ENCODE assay signal across 8 cellular contexts in genomic region chr20:31606928-31607639, GRCh38. TPM values are rescaled to one million over a fixed set of nuclear protein-coding genes. Genes with fewer than 3 reads are reported as not detected.
DNase-seq lines count a peak whose midpoint lies in the region; ATAC-seq and TF ChIP-seq lines count a peak whose summit lies in the region.

No MANE protein-coding gene starts in this region.

- POLR2A ChIA-PET in A673 (lab: Charles Lee; ENCODE audit: low non-redundant PET) (no interaction called here), HEK293T (lab: Yijun Ruan, JAX) (interaction anchor here (0.8 to 12.0 kb wide), 5 partner anchors 14 to 117 kb away, joined by 4 to 260 read pairs (median 5); no protein-coding TSS in a partner anchor), RWPE1 (lab: Yijun Ruan, JAX; ENCODE audit: low non-redundant PET) (interaction anchor here (0.6 to 5.9 kb wide), 8 partner anchors 11 to 140 kb away, joined by 3 to 46 read pairs (median 17); no protein-coding TSS in a partner anchor)

- H3K9me3 Mint-ChIP-seq in osteocyte (ENCODE audit: unreplicated experiment) = no peaks in the 10 kb centered on the region

- intact Hi-C loops in A673 (cut with micrococcal nuclease; ENCODE audit: unreplicated experiment) = loop anchor here (5.0 kb wide), 1 partner anchor 145 kb away; no protein-coding TSS in a partner anchor

- TF ChIP-seq CTCF in A673 (conservative IDR thresholded peaks at IDR 0.05; ENCODE audit: low read depth, low read length) (no peak), RWPE1 (conservative IDR thresholded peaks at IDR 0.05; ENCODE audit: low read depth) (no peak), osteocyte (IDR thresholded peaks at IDR 0.05) (no peak)

- H3K27ac Mint-ChIP-seq in osteocyte (ENCODE audit: unreplicated experiment) = no peak overlapping the region

- H3K27ac ChIP-seq in A673 (ENCODE audit: low read depth, low read length, poor library complexity, severe bottlenecking) (peak overlapping the region; percentile 96), RWPE1 (peak overlapping the region; percentile 86)

- peaks cover 50% of the 10 kb centered on the region for H3K4me1 Mint-ChIP-seq in osteocyte (ENCODE audit: unreplicated experiment)

- DNase-seq in A673 (ENCODE audit: low spot score) = peak; percentile 55
- no peak for DNase-seq in HEK293T (ENCODE audit: extremely low spot score)
- DNase-seq in RWPE1 (ENCODE audit: low spot score) = peak; percentile 78
- no peak for DNase-seq in osteocyte (ENCODE audit: extremely low spot score, unreplicated experiment)
- DNase-seq in NK-92 treated with Interleukin-12 subunit alpha and Interleukin-12 subunit beta, amount 100 ng/mL, for 24 hours (lab: John Stamatoyannopoulos, UW) = no peak

- H3K9me3 ChIP-seq in A673 (ENCODE audit: low read depth, low read length, poor library complexity, severe bottlenecking) = no peaks in the 10 kb centered on the region

- CTCF ChIA-PET in A673 (lab: Charles Lee) (interaction anchor here (0.5 to 1.7 kb wide), 5 partner anchors 27 to 47 kb away, joined by 3 to 6 read pairs (median 4); no protein-coding TSS in a partner anchor), HEK293T (lab: Yijun Ruan, JAX) (interaction anchor here (1.0 to 2.3 kb wide), 3 partner anchors 27 to 44 kb away, joined by 3 to 9 read pairs (median 3); no protein-coding TSS in a partner anchor), RWPE1 (lab: Yijun Ruan, JAX) (interaction anchor here (0.8 to 7.8 kb wide), 4 partner anchors 34 to 116 kb away, joined by 3 to 656 read pairs (median 5); no protein-coding TSS in a partner anchor)

- H3K36me3 ChIP-seq in A673 (ENCODE audit: insufficient read depth, low read length, poor library complexity, severe bottlenecking) = no peaks in the 10 kb centered on the region

- H3K4me3 Mint-ChIP-seq in osteocyte (ENCODE audit: unreplicated experiment) = peak overlapping the region; percentile 40

- peak overlapping the region; percentile 73 for H3K4me3 ChIP-seq in A673 (ENCODE audit: low read depth, low read length, poor library complexity, severe bottlenecking)

- no TSS peak for BruUV-seq in A673 (replicated peaks; lab: Mats Ljungman, UMichigan)

- ATAC-seq in esophagus mucosa (peak; percentile 14), GM19023 (IDR thresholded peaks at IDR 0.05; ENCODE audit: unreplicated experiment) (no peak), GM21576 (IDR thresholded peaks at IDR 0.05; ENCODE audit: unreplicated experiment) (no peak)

- no peaks in the 10 kb centered on the region for H3K27me3 ChIP-seq in A673 (replicated peaks; ENCODE audit: insufficient read depth, low read depth, low read length, poor library complexity)

- no peaks in the 10 kb centered on the region for H3K36me3 Mint-ChIP-seq in osteocyte (ENCODE audit: unreplicated experiment)

- H3K27me3 Mint-ChIP-seq in osteocyte (ENCODE audit: unreplicated experiment) = no peaks in the 10 kb centered on the region

- peaks cover 27% of the 10 kb centered on the region for H3K4me1 ChIP-seq in A673 (ENCODE audit: insufficient read depth, low read length, poor library complexity, severe bottlenecking)

TF ChIP-seq in HEK293T, 16 proteins besides CTCF, POLR2A, EP300 and RAD21:
- TF ChIP-seq TARDBP (IDR thresholded peaks at IDR 0.05) (no peak), BHLHE40 (IDR thresholded peaks at IDR 0.05; ENCODE audit: borderline replicate concordance) (no peak), PKNOX1 (IDR thresholded peaks at IDR 0.05) (0 out of 2 replicates have a peak, but pooled peaks have one; percentile 26)

RNA-seq across cellular contexts. Expression of gene ID1, which starts 2.0 kb away (rescaled TPM):
- total RNA-seq in A673 (2021) (24.6 and 39.3 TPM in 2 replicates), esophagus mucosa (299 TPM), osteocyte (8.2 TPM in 2 replicates)

RNA-seq across cellular contexts. Expression of gene COX4I2, which starts 30.6 kb away (rescaled TPM):
- total RNA-seq in A673 (2021) (not detected in 2 replicates), esophagus mucosa (0.96 TPM), osteocyte (not detected in 2 replicates)

Comparison
In these comparisons a context has a peak if more than half of its experiments do, and no peak if none do; other contexts are left out.
1. DNase-seq: peak in A673 (single experiment) and RWPE1 (single experiment); none in HEK293T (single experiment), osteocyte (single experiment) and NK-92 treated with Interleukin-12 subunit alpha and Interleukin-12 subunit beta, amount 100 ng/mL, for 24 hours (single experiment).